ENCODE assay signal across 16 cellular contexts in genomic region chr7:100325671-100326070, GRCh38. TPM values are rescaled to one million over a fixed set of nuclear protein-coding genes. Genes with fewer than 3 reads are reported as not detected.
"Had no signal": no experiment of that assay in that cellular context is flagged by ENCODE, and none has a peak within 500 bp of the region (broad histone marks: within the 10 kb centered on the region; RNA-seq: fewer than 3 reads in every experiment).

No MANE protein-coding gene starts in this region.

RNA-seq across cellular contexts. Expression of gene SPDYE3, which starts 18.2 kb away (rescaled TPM):
- total RNA-seq: natural killer cell treated with Interleukin-12 subunit alpha and Interleukin-12 subunit beta and Interleukin-15 and Interleukin-18, amount 100 ng/mL, for 72 hours; neural crest cell; omental fat pad; osteocyte; pancreas; posterior vena cava; pulmonary artery endothelial cell; right atrium auricular region; sciatic nerve; smooth muscle cell; spleen; suprapubic skin; transverse colon; upper lobe of right lung; urinary bladder; uterus had no signal
